ENCODE assay signal across 15 cellular contexts in the genomic region with DNA sequence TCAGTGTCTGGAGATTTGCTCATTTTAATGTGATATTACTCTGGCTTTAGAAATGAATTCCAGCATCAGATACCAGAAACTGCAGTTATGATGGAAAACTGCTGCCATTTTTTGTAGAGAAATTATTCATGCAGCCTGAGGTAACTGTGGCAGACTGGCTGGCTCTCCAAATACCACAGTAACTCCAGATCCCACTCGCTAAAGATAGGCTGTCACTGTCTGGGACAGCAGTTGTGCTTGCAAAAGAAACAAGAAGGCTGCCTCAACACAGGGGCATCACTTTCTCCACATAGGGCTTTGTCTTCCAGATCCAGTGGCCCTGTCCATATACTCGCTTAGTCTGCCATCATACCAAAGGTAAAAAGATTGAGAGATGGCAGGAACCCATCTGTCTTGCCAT. TPM values are rescaled to one million over a fixed set of nuclear protein-coding genes. Genes with fewer than 3 reads are reported as not detected.
DNase-seq lines count a peak whose midpoint lies in the region; ATAC-seq, FAIRE-seq and TF ChIP-seq lines count a peak whose summit lies in the region.
"Had no signal": no experiment of that assay in that cellular context is flagged by ENCODE, and none has a peak within 500 bp of the region (broad histone marks: within the 10 kb centered on the region; RNA-seq: fewer than 3 reads in every experiment).

No MANE protein-coding gene starts in this region.

- 90% methylated on average over 2 of the region's 2 CpGs for WGBS in HepG2 (ENCODE audit: low lambda C conversion rate)

- no peak for FAIRE-seq in HepG2 (lab: Jason Lieb, UNC)

- no peaks in the 10 kb centered on the region for H4K20me1 ChIP-seq in HepG2 (ENCODE audit: insufficient read depth, low read length)

- H3K4me3 ChIP-seq in HUES48 (ENCODE audit: low read depth, low read length) = no peak overlapping the region
- H3K4me3 ChIP-seq in HepG2 (replicated peaks in 1 of 3; ENCODE audit: insufficient read depth in 1 of 3, low read depth in 2 of 3, low read length in 3 of 3) = no peak overlapping the region

- H3K27ac Mint-ChIP-seq in endothelial cell (ENCODE audit: unreplicated experiment) = peak overlapping the region; percentile 96
- H3K27ac Mint-ChIP-seq: CD14-positive monocyte; CD8-positive, alpha-beta T cell had no signal

- H3K4me1 ChIP-seq in HUES48 (ENCODE audit: control insufficient read depth, insufficient read depth, low read length) = peaks cover 60% of the 10 kb centered on the region
- H3K4me1 ChIP-seq in HepG2 (ENCODE audit: insufficient read depth, low read length) = peaks cover 3% of the 10 kb centered on the region

- H3K9me3 Mint-ChIP-seq in endothelial cell (ENCODE audit: unreplicated experiment) = no peaks in the 10 kb centered on the region
- H3K9me3 Mint-ChIP-seq: CD8-positive, alpha-beta T cell had no signal

- H3K27ac ChIP-seq in HUES48 (ENCODE audit: low read depth, low read length) (peak overlapping the region; percentile 90), HepG2 (ENCODE audit: extremely low read length, insufficient read depth, low read length) (no peak overlapping the region)

- TF ChIP-seq RAD21 in HepG2 (CRISPR knock-in tag; IDR thresholded peaks at IDR 0.05) = no peak

- BruUV-seq in HepG2 (replicated peaks; lab: Mats Ljungman, UMichigan) = no TSS peak

- CTCF ChIA-PET in HepG2 (lab: Yijun Ruan, JAX; ENCODE audit: low intra/inter-chr PET ratio, low total read pairs) = no interaction called here
- CTCF ChIA-PET in HEK293T (lab: Yijun Ruan, JAX) = no interaction called here

- no peaks in the 10 kb centered on the region for H3K9me3 ChIP-seq in HUES48 (ENCODE audit: control insufficient read depth, insufficient read depth, low read length)
- no peaks in the 10 kb centered on the region for H3K9me3 ChIP-seq in HepG2 (ENCODE audit: low read length)
- H3K9me3 ChIP-seq: Caco-2 had no signal

- no peak for TF ChIP-seq CTCF in endothelial cell (IDR thresholded peaks at IDR 0.05; ENCODE audit: unreplicated experiment)
- no peak for TF ChIP-seq CTCF in HepG2 (CRISPR knock-in tag; IDR thresholded peaks at IDR 0.05)

- H3K36me3 Mint-ChIP-seq in endothelial cell (ENCODE audit: low read depth, unreplicated experiment) = peaks cover 2% of the 10 kb centered on the region
- H3K36me3 Mint-ChIP-seq: CD14-positive monocyte had no signal

- peaks cover 13% of the 10 kb centered on the region; the same call in 1 of the 2 replicates for H3K27me3 ChIP-seq in HUES48 (ENCODE audit: control insufficient read depth, insufficient read depth, low read length)
- no peaks in the 10 kb centered on the region for H3K27me3 ChIP-seq in HepG2 (ENCODE audit: control insufficient read depth in 1 of 2, insufficient read depth in 2 of 2, low read length in 2 of 2)

- no peak overlapping the region for H3K4me2 ChIP-seq in HepG2 (ENCODE audit: low read depth, low read length)

- TF ChIP-seq EP300 in HepG2 (IDR thresholded peaks at IDR 0.05; ENCODE audit: low read depth in 2 of 2, low read length in 2 of 2) = no peak
- TF ChIP-seq EP300 in HepG2 (CRISPR knock-in tag; IDR thresholded peaks at IDR 0.05; ENCODE audit: borderline replicate concordance) = no peak

- POLR2A ChIA-PET in HepG2 (lab: Yijun Ruan, JAX) (no interaction called here), HEK293T (lab: Yijun Ruan, JAX) (no interaction called here)

- H3K9ac ChIP-seq in HUES48 (ENCODE audit: low read depth, low read length) (no peak overlapping the region), HepG2 (ENCODE audit: insufficient read depth, low read depth, low read length) (no peak overlapping the region)

- TF ChIP-seq POLR2A in HepG2 (IDR thresholded peaks at IDR 0.05; ENCODE audit: insufficient read depth in 1 of 2, low read depth in 2 of 2, low read length in 2 of 2) = no peak

- no peak for ATAC-seq in HepG2
- no peak for ATAC-seq in HG03442 (IDR thresholded peaks at IDR 0.05; ENCODE audit: unreplicated experiment)
- ATAC-seq: CD8-positive, alpha-beta T cell had no signal

- H3K36me3 ChIP-seq in HUES48 (ENCODE audit: control insufficient read depth, insufficient read depth, low read length) (0 out of 2 replicates have a peak, but pooled peaks cover 4% of the 10 kb centered on the region), HepG2 (replicated peaks in 1 of 2; ENCODE audit: control insufficient read depth in 1 of 2, insufficient read depth in 2 of 2, low read length in 2 of 2) (no peaks in the 10 kb centered on the region)

- in situ Hi-C loops in HepG2 (cut with HindIII; ENCODE audit: extremely low pct_ligation_motif_present, low pct_unique_long_range_greater_than_20kb) = no loop called here

- H3K4me1 Mint-ChIP-seq in endothelial cell (ENCODE audit: unreplicated experiment) = peaks cover 59% of the 10 kb centered on the region
- H3K4me1 Mint-ChIP-seq: CD14-positive monocyte had no signal

- DNase-seq in endothelial cell (ENCODE audit: low spot score) = no peak
- peak; percentile 70 for DNase-seq in myocyte (ENCODE audit: low read depth)
- DNase-seq in HepG2 (ENCODE audit: low spot score) = no peak
- DNase-seq in NCI-H524 (lab: John Stamatoyannopoulos, UW) = no peak
- DNase-seq in HEK293T (ENCODE audit: extremely low spot score) = no peak
- DNase-seq: Caco-2; CD8-positive, alpha-beta T cell; DND-41; GDM1; H7 had no signal

- no peaks in the 10 kb centered on the region for H3K79me2 ChIP-seq in HepG2 (ENCODE audit: insufficient read depth, low read length)

- intact Hi-C loops in HepG2 (cut with micrococcal nuclease; ENCODE audit: unreplicated experiment) = no loop called here

- H3K27me3 Mint-ChIP-seq in endothelial cell (ENCODE audit: unreplicated experiment) = peaks cover 1% of the 10 kb centered on the region

- peak overlapping the region; percentile 66 for H3K4me3 Mint-ChIP-seq in endothelial cell (ENCODE audit: unreplicated experiment)
- H3K4me3 Mint-ChIP-seq: CD14-positive monocyte; CD8-positive, alpha-beta T cell had no signal

- H2AFZ ChIP-seq in HepG2 (ENCODE audit: low read length) = no peak overlapping the region

TF ChIP-seq in HepG2, 621 proteins besides CTCF, POLR2A, EP300 and RAD21 (continues in another document):
- TF ChIP-seq HIVEP1 (CRISPR knock-in tag; IDR thresholded peaks at IDR 0.05) = no peak
- no peak for TF ChIP-seq SP4 (CRISPR knock-in tag; IDR thresholded peaks at IDR 0.05)
- no peak for TF ChIP-seq HNRNPH1 (optimal IDR thresholded peaks at IDR 0.05; ENCODE audit: low read depth, low read length)
- TF ChIP-seq KLF16 (CRISPR knock-in tag; IDR thresholded peaks at IDR 0.05) = no peak
- no peak for TF ChIP-seq ZFP36L2 (CRISPR knock-in tag; IDR thresholded peaks at IDR 0.05)
- TF ChIP-seq ATAD3A (CRISPR knock-in tag; IDR thresholded peaks at IDR 0.05) = no peak

TF ChIP-seq in HEK293T, 16 proteins besides CTCF, POLR2A, EP300 and RAD21:
- TF ChIP-seq FOXM1 (IDR thresholded peaks at IDR 0.05; ENCODE audit: borderline replicate concordance) (no peak), BHLHE40 (IDR thresholded peaks at IDR 0.05; ENCODE audit: borderline replicate concordance) (no peak), CTBP1 (IDR thresholded peaks at IDR 0.05; ENCODE audit: borderline replicate concordance) (no peak), ELF4 (IDR thresholded peaks at IDR 0.05) (no peak), ZNF384 (IDR thresholded peaks at IDR 0.05) (no peak)

RNA-seq across cellular contexts. Expression of a gene that starts 52.7 kb away (rescaled TPM):
- total RNA-seq in endothelial cell (ENCODE audit: unreplicated experiment) (134 TPM), myocyte (0.99 and 1.5 TPM in 2 replicates), HepG2 (2016; rRNA removed; fragmentation: Illumina TruSeq; extraction: Trizol) (16.0 and 18.0 TPM in 2 replicates)
- 0.33 TPM for polyA plus RNA-seq in myocyte (2012)
- total RNA-seq in HepG2 (2016; cell fraction: cytosol; rRNA removed; fragmentation: Illumina TruSeq; extraction: Trizol; ENCODE audit: low read depth) = 4.4 and 5.4 TPM in 2 replicates
- total RNA-seq in HepG2 (2016; cell fraction: insoluble cytoplasmic fraction; rRNA removed; fragmentation: Illumina TruSeq; extraction: Trizol) = 16.1 and 16.7 TPM in 2 replicates
- 7.8 and 11.8 TPM in 2 replicates for total RNA-seq in HepG2 (2016; cell fraction: membrane; rRNA removed; fragmentation: Illumina TruSeq; extraction: Trizol)
- 29.6 and 31.1 TPM in 2 replicates for total RNA-seq in HepG2 (2016; cell fraction: nucleus; rRNA removed; fragmentation: Illumina TruSeq; extraction: Trizol)
- 6.5 and 7.0 TPM in 2 replicates for polyA plus RNA-seq in HepG2 (2011; rRNA removed)
- polyA plus RNA-seq in HepG2 (2011; cell fraction: cytosol; rRNA removed) = 2.1 and 3.1 TPM in 2 replicates
- polyA plus RNA-seq in HepG2 (2011; cell fraction: nucleus; rRNA removed) = 4.9 and 7.2 TPM in 2 replicates
- polyA plus RNA-seq in HepG2 (2012) = 6.3 and 6.4 TPM in 2 replicates
- polyA plus RNA-seq in HepG2 (2016; cell fraction: cytosol; fragmentation: Illumina TruSeq; extraction: Trizol; ENCODE audit: low read depth) = 2.1 and 2.3 TPM in 2 replicates
- polyA plus RNA-seq in HepG2 (2016; cell fraction: insoluble cytoplasmic fraction; fragmentation: Illumina TruSeq; extraction: Trizol; ENCODE audit: low read depth) = 14.2 and 15.0 TPM in 2 replicates
- polyA plus RNA-seq in HepG2 (2016; cell fraction: membrane; fragmentation: Illumina TruSeq; extraction: Trizol; ENCODE audit: low read depth) = 4.0 and 5.0 TPM in 2 replicates
- polyA plus RNA-seq in HepG2 (2016; cell fraction: nucleus; fragmentation: Illumina TruSeq; extraction: Trizol; ENCODE audit: insufficient read depth, low read depth) = 23.3 and 27.1 TPM in 2 replicates
- 1.5 TPM in 1 of 2 replicates, not detected in the other for polyA minus RNA-seq in HepG2 (2011; rRNA and poly(A)+ RNA removed; ENCODE audit: low replicate concordance)
- 2.9 and 3.9 TPM in 2 replicates for polyA minus RNA-seq in HepG2 (2011; cell fraction: cytosol; rRNA and poly(A)+ RNA removed)
- 17.5 and 24.4 TPM in 2 replicates for polyA minus RNA-seq in HepG2 (2011; cell fraction: nucleus; rRNA and poly(A)+ RNA removed)
- total RNA-seq: HT-29 had no signal
- polyA plus RNA-seq: BJ, CD14-positive monocyte had no signal
